In genomic region chr12:122646568-122647220, GRCh38 we compare ENCODE assay signal across 9 cellular contexts. TPM values are rescaled to one million over a fixed set of nuclear protein-coding genes. Genes with fewer than 3 reads are reported as not detected.
DNase-seq lines count a peak whose midpoint lies in the region; ATAC-seq and TF ChIP-seq lines count a peak whose summit lies in the region.
"Had no signal": no experiment of that assay in that cellular context is flagged by ENCODE, and none has a peak within 500 bp of the region (broad histone marks: within the 10 kb centered on the region; RNA-seq: fewer than 3 reads in every experiment).

No MANE protein-coding gene starts in this region.

- intact Hi-C loops in Caco-2 (cut with micrococcal nuclease; ENCODE audit: unreplicated experiment), result no loop called here

- no TSS peak for BruUV-seq in Caco-2 (replicated peaks; lab: Mats Ljungman, UMichigan)

- no peaks in the 10 kb centered on the region for H3K9me3 ChIP-seq in Caco-2
- H3K9me3 ChIP-seq: Peyer's patch had no signal

- DNase-seq in HCEC 1CT (peak; percentile 93), NB4 (ENCODE audit: low read depth) (peak; percentile 99), Caco-2 (no peak), middle frontal gyrus (ENCODE audit: extremely low spot score, low spot score) (no peak), NCI-H1417 treated with DMSO at 0.1 percent for 48 hours (lab: John Stamatoyannopoulos, UW) (no peak)
- peak; percentile 48 for DNase-seq in activated T-cell treated with anti-CD3 and anti-CD28 coated beads, Interleukin-2, amount 50 U/mL, for 4 hours
- DNase-seq in natural killer cell treated with Interleukin-12 subunit alpha and Interleukin-12 subunit beta and Interleukin-15 and Interleukin-18, amount 100 ng/mL, for 72 hours (ENCODE audit: low spot score), result no peak

- H3K4me3 Mint-ChIP-seq in activated T-cell treated with anti-CD3 and anti-CD28 coated beads, Interleukin-2, amount 50 U/mL, for 4 hours, result peak overlapping the region; percentile 69
- peak overlapping the region; percentile 69 for H3K4me3 Mint-ChIP-seq in natural killer cell treated with Interleukin-12 subunit alpha and Interleukin-12 subunit beta and Interleukin-15 and Interleukin-18, amount 100 ng/mL, for 72 hours
- H3K4me3 Mint-ChIP-seq in Caco-2 (ENCODE audit: unreplicated experiment), result no peak overlapping the region

- no peak for TF ChIP-seq POLR2A in NB4 (IDR thresholded peaks at IDR 0.05; ENCODE audit: extremely low read depth, insufficient read length)

- H3K4me1 ChIP-seq in Caco-2, result no peaks in the 10 kb centered on the region
- H3K4me1 ChIP-seq: Peyer's patch had no signal

- peak; percentile 92 to 96 for ATAC-seq in activated T-cell treated with anti-CD3 and anti-CD28 coated beads, Interleukin-2, amount 50 U/mL, for 4 hours
- ATAC-seq in natural killer cell treated with Interleukin-12 subunit alpha and Interleukin-12 subunit beta and Interleukin-15 and Interleukin-18, amount 100 ng/mL, for 72 hours, result peak; percentile 89 to 93

- no peaks in the 10 kb centered on the region for H3K36me3 Mint-ChIP-seq in activated T-cell treated with anti-CD3 and anti-CD28 coated beads, Interleukin-2, amount 50 U/mL, for 4 hours (ENCODE audit: insufficient read depth)
- no peaks in the 10 kb centered on the region for H3K36me3 Mint-ChIP-seq in natural killer cell treated with Interleukin-12 subunit alpha and Interleukin-12 subunit beta and Interleukin-15 and Interleukin-18, amount 100 ng/mL, for 72 hours
- peaks cover 5% of the 10 kb centered on the region for H3K36me3 Mint-ChIP-seq in Caco-2 (ENCODE audit: insufficient read depth, unreplicated experiment)

- peak overlapping the region; percentile 15 for H3K4me3 ChIP-seq in GM12875 (ENCODE audit: low read depth, low read length)
- no peak overlapping the region for H3K4me3 ChIP-seq in NB4 (ENCODE audit: low read depth, low read length)
- no peak overlapping the region for H3K4me3 ChIP-seq in Caco-2 (ENCODE audit: low read depth, low read length)
- H3K4me3 ChIP-seq: Peyer's patch had no signal

- TF ChIP-seq CTCF in GM12875 (IDR thresholded peaks at IDR 0.05; ENCODE audit: borderline replicate concordance, insufficient read depth, low read depth, low read length), result no peak
- no peak for TF ChIP-seq CTCF in NB4 (IDR thresholded peaks at IDR 0.05; ENCODE audit: low read depth, low read length)
- no peak for TF ChIP-seq CTCF in Caco-2 (IDR thresholded peaks at IDR 0.05; ENCODE audit: insufficient read depth in 1 of 2, low read depth in 1 of 2, low read length in 1 of 2, severe bottlenecking in 1 of 2, unreplicated experiment in 1 of 2)

- no peaks in the 10 kb centered on the region for H3K36me3 ChIP-seq in Caco-2 (ENCODE audit: control insufficient read depth, insufficient read depth, low read length)
- H3K36me3 ChIP-seq: Peyer's patch had no signal

- no peaks in the 10 kb centered on the region for H3K27me3 ChIP-seq in Caco-2 (replicated peaks; ENCODE audit: control insufficient read depth, insufficient read depth, low read length)
- H3K27me3 ChIP-seq: Peyer's patch had no signal

- CTCF ChIA-PET in Caco-2 (lab: Charles Lee), result no interaction called here

- POLR2A ChIA-PET in Caco-2 (lab: Charles Lee), result no interaction called here

- peak overlapping the region in 1 of 2 donors; percentile 45 for H3K27ac Mint-ChIP-seq in natural killer cell treated with Interleukin-12 subunit alpha and Interleukin-12 subunit beta and Interleukin-15 and Interleukin-18, amount 100 ng/mL, for 72 hours
- no peak overlapping the region for H3K27ac Mint-ChIP-seq in Caco-2 (ENCODE audit: unreplicated experiment)

- no peaks in the 10 kb centered on the region for H3K27me3 Mint-ChIP-seq in activated T-cell treated with anti-CD3 and anti-CD28 coated beads, Interleukin-2, amount 50 U/mL, for 4 hours (ENCODE audit: low read depth)
- H3K27me3 Mint-ChIP-seq in natural killer cell treated with Interleukin-12 subunit alpha and Interleukin-12 subunit beta and Interleukin-15 and Interleukin-18, amount 100 ng/mL, for 72 hours, result peaks cover 0 to 3% of the 10 kb centered on the region in 2 donors
- no peaks in the 10 kb centered on the region for H3K27me3 Mint-ChIP-seq in Caco-2 (ENCODE audit: insufficient read depth, unreplicated experiment)

- H3K9me3 Mint-ChIP-seq in activated T-cell treated with anti-CD3 and anti-CD28 coated beads, Interleukin-2, amount 50 U/mL, for 4 hours, result no peaks in the 10 kb centered on the region
- H3K9me3 Mint-ChIP-seq in natural killer cell treated with Interleukin-12 subunit alpha and Interleukin-12 subunit beta and Interleukin-15 and Interleukin-18, amount 100 ng/mL, for 72 hours, result no peaks in the 10 kb centered on the region
- H3K9me3 Mint-ChIP-seq in Caco-2 (ENCODE audit: unreplicated experiment), result no peaks in the 10 kb centered on the region

- H3K4me1 Mint-ChIP-seq in activated T-cell treated with anti-CD3 and anti-CD28 coated beads, Interleukin-2, amount 50 U/mL, for 4 hours (ENCODE audit: low read depth), result peaks cover 18% of the 10 kb centered on the region
- H3K4me1 Mint-ChIP-seq in natural killer cell treated with Interleukin-12 subunit alpha and Interleukin-12 subunit beta and Interleukin-15 and Interleukin-18, amount 100 ng/mL, for 72 hours (ENCODE audit: low read depth in 2 of 2), result peaks cover 12 to 15% of the 10 kb centered on the region in 2 donors
- no peaks in the 10 kb centered on the region for H3K4me1 Mint-ChIP-seq in Caco-2 (ENCODE audit: low read depth, unreplicated experiment)

RNA-seq across cellular contexts. Expression of gene HCAR2, which starts 56.5 kb away (rescaled TPM):
- not detected for total RNA-seq in activated T-cell treated with anti-CD3 and anti-CD28 coated beads, Interleukin-2, amount 50 U/mL, for 4 hours
- total RNA-seq in natural killer cell treated with Interleukin-12 subunit alpha and Interleukin-12 subunit beta and Interleukin-15 and Interleukin-18, amount 100 ng/mL, for 72 hours, result under 1 TPM in 1 of 2 donors, not detected in 1; 0.64 TPM
- 0.16 and 0.18 TPM in 2 replicates for total RNA-seq in Caco-2 (2022)
- total RNA-seq: Peyer's patch had no signal

Comparison
In these comparisons a context has a peak if more than half of its experiments do, and no peak if none do; other contexts are left out.
1. DNase-seq: peak in HCEC 1CT (single experiment), NB4 (single experiment) and activated T-cell treated with anti-CD3 and anti-CD28 coated beads, Interleukin-2, amount 50 U/mL, for 4 hours (single experiment); none in natural killer cell treated with Interleukin-12 subunit alpha and Interleukin-12 subunit beta and Interleukin-15 and Interleukin-18, amount 100 ng/mL, for 72 hours (single experiment), Caco-2 (0 of 2), middle frontal gyrus (single experiment) and NCI-H1417 treated with DMSO at 0.1 percent for 48 hours (single experiment).